In the genomic region with DNA sequence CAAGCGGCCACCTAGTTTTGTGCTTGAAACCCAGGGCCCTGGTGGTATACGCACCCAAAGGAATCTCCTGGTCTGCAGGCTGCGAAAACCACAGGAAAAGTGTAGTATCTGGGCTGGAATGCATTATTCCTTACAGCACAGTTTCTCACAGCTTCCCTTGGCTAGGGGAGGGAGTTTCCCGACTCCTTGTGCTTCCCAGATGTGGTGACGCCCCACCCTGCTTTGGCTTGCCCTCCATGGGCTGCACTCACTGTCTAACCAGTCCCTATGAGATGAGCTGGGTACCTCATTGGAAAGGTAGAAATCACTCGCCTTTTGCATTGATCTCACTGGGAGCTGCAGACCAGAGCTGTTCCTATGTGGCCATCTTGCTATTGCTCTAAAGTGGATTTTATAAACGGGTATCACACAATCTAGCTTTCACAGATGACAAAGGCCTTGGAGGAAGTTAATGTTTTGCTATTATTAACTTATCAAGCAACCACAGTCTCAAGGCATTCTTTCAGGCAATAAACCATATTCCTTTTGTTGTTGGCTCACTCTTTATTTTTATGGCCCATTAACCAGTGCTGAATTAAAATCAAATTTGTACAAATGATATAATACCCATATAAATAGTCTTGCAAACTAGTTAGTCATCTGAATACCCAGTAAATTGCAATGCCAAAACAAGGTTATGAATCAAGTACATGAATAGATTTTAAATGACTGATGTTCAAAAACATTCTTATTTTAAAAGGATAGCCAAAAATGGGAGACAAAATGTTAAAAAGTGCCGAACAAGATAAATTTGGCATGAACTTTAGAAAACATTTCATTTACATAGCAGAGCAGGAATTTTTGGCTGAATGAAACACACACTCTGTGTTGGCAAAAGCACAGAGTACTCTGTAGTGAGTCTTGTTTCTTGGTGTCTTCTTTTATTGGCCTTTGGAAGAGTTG, we compare ENCODE assay signal across 21 cellular contexts.
DNase-seq lines count a peak whose midpoint lies in the region; FAIRE-seq and TF ChIP-seq lines count a peak whose summit lies in the region.
"Had no signal": no experiment of that assay in that cellular context is flagged by ENCODE, and none has a peak within 500 bp of the region (broad histone marks: within the 10 kb centered on the region; RNA-seq: fewer than 3 reads in every experiment).

No MANE protein-coding gene starts in this region.

- H3K27ac ChIP-seq in ascending aorta, result peak overlapping the region; percentile 72 to 77
- H3K27ac ChIP-seq in kidney (ENCODE audit: low read depth in 2 of 2, low read length in 2 of 2), result no peak overlapping the region
- H3K27ac ChIP-seq: ovary had no signal

- H3K9ac ChIP-seq in kidney (ENCODE audit: low read length in 2 of 2), result no peak overlapping the region

- no peak overlapping the region for H3K27ac Mint-ChIP-seq in activated T-helper 1 cell treated with anti-CD3 and anti-CD28 coated beads, Interleukin-12 subunit alpha, Interleukin-12 subunit beta, Interleukin-2, Interleukin-4 antibody, amounts not matched to agents 30 ng/mL and 10 ng/mL and 1 ng/mL, durations not matched to agents 14 hours and 24 hours and 36 hours
- H3K27ac Mint-ChIP-seq: CD14-positive monocyte; stimulated activated effector memory CD8-positive, alpha-beta T cell treated with anti-CD3 and anti-CD28 coated beads, Interleukin-12 subunit alpha, Interleukin-12 subunit beta, amount 100 ng/mL, for 72 hours; type B pancreatic cell had no signal

- intact Hi-C loops in ascending aorta (cut with DNase I) (loop anchor here (2.0 to 5.0 kb wide), 2 partner anchors 16 to 126 kb away; no protein-coding TSS in a partner anchor), kidney (cut with DNase I) (no loop called here)
- intact Hi-C loops in activated T-helper 1 cell treated with anti-CD3 and anti-CD28 coated beads, Interleukin-12 subunit alpha, Interleukin-12 subunit beta, Interleukin-2, Interleukin-4 antibody, amounts not matched to agents 30 ng/mL and 10 ng/mL and 1 ng/mL, durations not matched to agents 14 hours and 24 hours and 36 hours (cut with micrococcal nuclease), result no loop called here

- no peaks in the 10 kb centered on the region for H3K27me3 Mint-ChIP-seq in activated T-helper 1 cell treated with anti-CD3 and anti-CD28 coated beads, Interleukin-12 subunit alpha, Interleukin-12 subunit beta, Interleukin-2, Interleukin-4 antibody, amounts not matched to agents 30 ng/mL and 10 ng/mL and 1 ng/mL, durations not matched to agents 14 hours and 24 hours and 36 hours (ENCODE audit: insufficient read depth)
- H3K27me3 Mint-ChIP-seq: type B pancreatic cell had no signal

- no peak overlapping the region for H3K4me3 ChIP-seq in ascending aorta
- no peak overlapping the region for H3K4me3 ChIP-seq in kidney (ENCODE audit: low read length in 2 of 2)
- H3K4me3 ChIP-seq: ovary, spleen had no signal

- H3K4me1 ChIP-seq in ascending aorta (peaks cover 0 to 18% of the 10 kb centered on the region in 2 donors), kidney (ENCODE audit: control insufficient read depth in 1 of 2, insufficient read depth in 1 of 2, low read depth in 1 of 2, low read length in 2 of 2) (peaks cover 0 to 3% of the 10 kb centered on the region in 2 donors)
- H3K4me1 ChIP-seq: spleen had no signal

- DNase-seq in GM04503 (ENCODE audit: low read depth), result peak; percentile 81
- DNase-seq in ascending aorta (ENCODE audit: low spot score in 2 of 2), result peak in 1 of 2 donors; percentile 75
- peak; percentile 61 for DNase-seq in kidney
- DNase-seq in stromal cell of bone marrow (ENCODE audit: low read depth), result peak; percentile 9
- DNase-seq in activated T-helper 1 cell treated with anti-CD3 and anti-CD28 coated beads, Interleukin-12 subunit alpha, Interleukin-12 subunit beta, Interleukin-2, Interleukin-4 antibody, amounts not matched to agents 30 ng/mL and 10 ng/mL and 1 ng/mL, durations not matched to agents 14 hours and 24 hours and 36 hours (ENCODE audit: low spot score), result no peak
- DNase-seq in NCI-H2171 treated with DMSO at 0.1 percent for 48 hours (lab: John Stamatoyannopoulos, UW), result no peak
- DNase-seq in frontal cortex (ENCODE audit: low spot score in 2 of 2), result no peak
- no peak for DNase-seq in GOT3 (lab: John Stamatoyannopoulos, UW)
- DNase-seq: activated CD4-positive, alpha-beta T cell treated with anti-CD3 and anti-CD28 coated beads, Interleukin-2, amount 50 U/mL, for 4 hours; activated naive CD4-positive, alpha-beta T cell treated with anti-CD3 and anti-CD28 coated beads, Interleukin-2, amount 50 U/mL, for 16 hours; activated T-cell treated with anti-CD3 and anti-CD28 coated beads, Interleukin-2, amount 50 U/mL, for 1 hour; DMS53; effector CD4-positive, alpha-beta T cell; HCEC 1CT; NCI-H146; NCI-H2227 treated with DMSO at 0.1 percent for 48 hours; ovary; spleen had no signal

- H3K4me1 Mint-ChIP-seq in activated T-helper 1 cell treated with anti-CD3 and anti-CD28 coated beads, Interleukin-12 subunit alpha, Interleukin-12 subunit beta, Interleukin-2, Interleukin-4 antibody, amounts not matched to agents 30 ng/mL and 10 ng/mL and 1 ng/mL, durations not matched to agents 14 hours and 24 hours and 36 hours (ENCODE audit: low read depth), result no peaks in the 10 kb centered on the region
- H3K4me1 Mint-ChIP-seq: CD14-positive monocyte; stimulated activated effector memory CD8-positive, alpha-beta T cell treated with anti-CD3 and anti-CD28 coated beads, Interleukin-12 subunit alpha, Interleukin-12 subunit beta, amount 100 ng/mL, for 72 hours had no signal

- H3K36me3 Mint-ChIP-seq in activated T-helper 1 cell treated with anti-CD3 and anti-CD28 coated beads, Interleukin-12 subunit alpha, Interleukin-12 subunit beta, Interleukin-2, Interleukin-4 antibody, amounts not matched to agents 30 ng/mL and 10 ng/mL and 1 ng/mL, durations not matched to agents 14 hours and 24 hours and 36 hours (ENCODE audit: low read depth), result no peaks in the 10 kb centered on the region
- H3K36me3 Mint-ChIP-seq: CD14-positive monocyte; stimulated activated effector memory CD8-positive, alpha-beta T cell treated with anti-CD3 and anti-CD28 coated beads, Interleukin-12 subunit alpha, Interleukin-12 subunit beta, amount 100 ng/mL, for 72 hours; type B pancreatic cell had no signal

- H3K9me3 Mint-ChIP-seq in activated T-helper 1 cell treated with anti-CD3 and anti-CD28 coated beads, Interleukin-12 subunit alpha, Interleukin-12 subunit beta, Interleukin-2, Interleukin-4 antibody, amounts not matched to agents 30 ng/mL and 10 ng/mL and 1 ng/mL, durations not matched to agents 14 hours and 24 hours and 36 hours, result peaks cover 10% of the 10 kb centered on the region

- no peaks in the 10 kb centered on the region for H3K27me3 ChIP-seq in ascending aorta
- H3K27me3 ChIP-seq: ovary, spleen had no signal

- FAIRE-seq in kidney (lab: Jason Lieb, UNC), result peak; percentile 33
- FAIRE-seq in frontal cortex (lab: Jason Lieb, UNC), result no peak

- H3K9me3 ChIP-seq in ascending aorta (peaks cover 0 to 15% of the 10 kb centered on the region in 2 donors), kidney (ENCODE audit: control insufficient read depth in 1 of 2, low read length in 2 of 2) (no peaks in the 10 kb centered on the region)
- H3K9me3 ChIP-seq: ovary had no signal

- H3K36me3 ChIP-seq in ascending aorta, result no peaks in the 10 kb centered on the region
- no peaks in the 10 kb centered on the region for H3K36me3 ChIP-seq in kidney (ENCODE audit: control insufficient read depth in 1 of 2, insufficient read depth in 2 of 2, low read length in 2 of 2)
- H3K36me3 ChIP-seq: ovary, spleen had no signal

- no peak overlapping the region for H3K4me3 Mint-ChIP-seq in activated T-helper 1 cell treated with anti-CD3 and anti-CD28 coated beads, Interleukin-12 subunit alpha, Interleukin-12 subunit beta, Interleukin-2, Interleukin-4 antibody, amounts not matched to agents 30 ng/mL and 10 ng/mL and 1 ng/mL, durations not matched to agents 14 hours and 24 hours and 36 hours
- H3K4me3 Mint-ChIP-seq: CD14-positive monocyte; stimulated activated effector memory CD8-positive, alpha-beta T cell treated with anti-CD3 and anti-CD28 coated beads, Interleukin-12 subunit alpha, Interleukin-12 subunit beta, amount 100 ng/mL, for 72 hours; type B pancreatic cell had no signal

- TF ChIP-seq CTCF in ascending aorta (IDR thresholded peaks at IDR 0.05) (no peak), kidney (IDR thresholded peaks at IDR 0.05; ENCODE audit: borderline replicate concordance, extremely low read depth, insufficient read depth) (no peak)

Comparison
In these comparisons a context has a peak if more than half of its experiments do, and no peak if none do; other contexts are left out.
1. DNase-seq: peak in GM04503 (single experiment), kidney (single experiment) and stromal cell of bone marrow (single experiment); none in activated T-helper 1 cell treated with anti-CD3 and anti-CD28 coated beads, Interleukin-12 subunit alpha, Interleukin-12 subunit beta, Interleukin-2, Interleukin-4 antibody, amounts not matched to agents 30 ng/mL and 10 ng/mL and 1 ng/mL, durations not matched to agents 14 hours and 24 hours and 36 hours (single experiment), NCI-H2171 treated with DMSO at 0.1 percent for 48 hours (single experiment), frontal cortex (0 of 2) and GOT3 (single experiment).
2. H3K27ac ChIP-seq: peak in ascending aorta (2 of 2); none in kidney (0 of 2).